In the genomic region with DNA sequence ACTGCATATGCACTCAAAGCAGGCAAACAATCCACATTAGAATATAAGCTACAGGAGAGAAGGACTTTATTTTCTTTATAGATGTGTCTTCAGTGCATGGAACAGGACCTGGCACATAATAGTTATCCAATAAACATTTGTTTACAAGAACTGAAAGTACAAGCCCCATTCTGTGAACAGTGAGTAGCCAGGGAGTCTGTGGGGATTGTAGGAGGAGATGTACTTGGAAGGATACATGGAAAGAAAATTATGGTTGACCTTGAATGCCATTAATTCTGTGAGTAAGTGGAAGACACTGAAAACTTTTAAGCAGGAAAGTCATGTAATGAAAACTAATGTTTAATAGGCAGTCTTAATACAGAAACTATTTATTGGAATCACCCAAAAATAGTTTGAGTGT, we compare ENCODE assay signal across 15 cellular contexts. TPM values are rescaled to one million over a fixed set of nuclear protein-coding genes. Genes with fewer than 3 reads are reported as not detected.
DNase-seq lines count a peak whose midpoint lies in the region; ATAC-seq and TF ChIP-seq lines count a peak whose summit lies in the region.
"Had no signal": no experiment of that assay in that cellular context is flagged by ENCODE, and none has a peak within 500 bp of the region (broad histone marks: within the 10 kb centered on the region; RNA-seq: fewer than 3 reads in every experiment).

No MANE protein-coding gene starts in this region.

- H4K20me1 ChIP-seq in smooth muscle cell (ENCODE audit: low read depth): no peaks in the 10 kb centered on the region

- H3K4me1 Mint-ChIP-seq in CD14-positive monocyte: no peaks in the 10 kb centered on the region
- H3K4me1 Mint-ChIP-seq: CD4-positive, alpha-beta memory T cell had no signal

- H3K4me1 ChIP-seq in right lobe of liver (peaks cover 0 to 50% (median 13%) of the 10 kb centered on the region in 4 donors), smooth muscle cell (ENCODE audit: low read depth) (peaks cover 13% of the 10 kb centered on the region)

- H3K36me3 Mint-ChIP-seq in CD14-positive monocyte: no peaks in the 10 kb centered on the region
- H3K36me3 Mint-ChIP-seq: CD4-positive, alpha-beta memory T cell had no signal

- peak in 2 of 4 donors; percentile 15 to 43 for ATAC-seq in right lobe of liver
- ATAC-seq in GM18498 (IDR thresholded peaks at IDR 0.05; ENCODE audit: unreplicated experiment): no peak

- H3K27me3 Mint-ChIP-seq in CD14-positive monocyte (ENCODE audit: low read depth in 3 of 3): peaks cover 0 to 3% (median under 1%) of the 10 kb centered on the region in 3 donors

- no peak overlapping the region for H3K27ac Mint-ChIP-seq in CD14-positive monocyte
- H3K27ac Mint-ChIP-seq: CD4-positive, alpha-beta memory T cell had no signal

- H3K27ac ChIP-seq in right lobe of liver: peak overlapping the region; percentile 50 to 91 (median 89)
- peak overlapping the region; percentile 87 for H3K27ac ChIP-seq in smooth muscle cell (ENCODE audit: low read depth)

- no peaks in the 10 kb centered on the region for H3K9me3 ChIP-seq in right lobe of liver
- H3K9me3 ChIP-seq in smooth muscle cell (replicated peaks; ENCODE audit: low read depth): no peaks in the 10 kb centered on the region

- H3K4me2 ChIP-seq in smooth muscle cell: peak overlapping the region; percentile 68

- no peaks in the 10 kb centered on the region for H3K27me3 ChIP-seq in right lobe of liver
- no peaks in the 10 kb centered on the region for H3K27me3 ChIP-seq in smooth muscle cell (ENCODE audit: low read depth)

- peaks cover 14% of the 10 kb centered on the region for H3F3A ChIP-seq in smooth muscle cell (ENCODE audit: low read depth)

- TF ChIP-seq CTCF in right lobe of liver (IDR thresholded peaks at IDR 0.05) (no peak), smooth muscle cell (IDR thresholded peaks at IDR 0.05; ENCODE audit: borderline replicate concordance, insufficient read depth, poor library complexity, severe bottlenecking) (no peak), CD14-positive monocyte (IDR thresholded peaks at IDR 0.05) (no peak)

- no peak overlapping the region for H2AFZ ChIP-seq in smooth muscle cell (ENCODE audit: low read depth)

- intact Hi-C loops in right lobe of liver (cut with DNase I) (no loop called here), CD14-positive monocyte (cut with micrococcal nuclease) (no loop called here)

- peaks cover 0 to 12% (median 1%) of the 10 kb centered on the region in 7 donors for H3K9me3 Mint-ChIP-seq in CD14-positive monocyte

- no peaks in the 10 kb centered on the region for H3K79me2 ChIP-seq in smooth muscle cell (ENCODE audit: low read depth)

- DNase-seq in HCEC 1CT: peak; percentile 31
- peak; percentile 2 for DNase-seq in dermis blood vessel endothelial cell
- DNase-seq in right lobe of liver: no peak
- DNase-seq in smooth muscle cell (lab: John Stamatoyannopoulos, UW; ENCODE audit: unreplicated experiment): no peak
- no peak for DNase-seq in NCI-H2171 treated with DMSO at 0.1 percent for 48 hours (lab: John Stamatoyannopoulos, UW)
- DNase-seq in DMS53 (lab: John Stamatoyannopoulos, UW): no peak
- DNase-seq in CD14-positive monocyte (ENCODE audit: low spot score): no peak
- DNase-seq: activated gamma-delta T cell treated with Interleukin-2 at 50 U/mL for 16 hours; CD4-positive, alpha-beta memory T cell; NCI-H2081; NCI-H82; substantia nigra had no signal

- peak overlapping the region; percentile 55 for H3K9ac ChIP-seq in smooth muscle cell (ENCODE audit: low read depth)

- H3K4me3 ChIP-seq in right lobe of liver (no peak overlapping the region), smooth muscle cell (no peak overlapping the region)

- no peak for TF ChIP-seq POLR2A in right lobe of liver (IDR thresholded peaks at IDR 0.05)

- no peak overlapping the region for H3K4me3 Mint-ChIP-seq in CD14-positive monocyte
- H3K4me3 Mint-ChIP-seq: CD4-positive, alpha-beta memory T cell had no signal

- H3K36me3 ChIP-seq in right lobe of liver: peaks cover 0 to 45% (median 21%) of the 10 kb centered on the region in 4 donors
- H3K36me3 ChIP-seq in smooth muscle cell (ENCODE audit: low read depth): no peaks in the 10 kb centered on the region

RNA-seq across cellular contexts. Expression of gene MASP1, which starts 28.3 kb away (rescaled TPM):
- total RNA-seq in dermis blood vessel endothelial cell (0.68 and 2.3 TPM in 2 replicates), right lobe of liver (100 to 1,000 TPM in 5 of 6 experiments, 10 to 100 TPM in 1; 84.6 to 146 (median 114) TPM), smooth muscle cell (54.0 and 54.1 TPM in 2 replicates)
- polyA plus RNA-seq in smooth muscle cell (42.5 and 46.7 TPM in 2 replicates), CD14-positive monocyte (not detected)
- total RNA-seq: CD4-positive, alpha-beta memory T cell; RPMI7951; T-helper 1 cell treated with Interleukin-12 subunit alpha and Interleukin-12 subunit beta and Interleukin-4 antibody, amounts not matched to agents 30 ng/mL and 1 ng/mL, for 36 hours had no signal
- polyA plus RNA-seq: CD4-positive, alpha-beta memory T cell had no signal

Comparison
In these comparisons a context has a peak if more than half of its experiments do, and no peak if none do; other contexts are left out.
1. DNase-seq: peak in HCEC 1CT (single experiment) and dermis blood vessel endothelial cell (single experiment); none in right lobe of liver (0 of 3), smooth muscle cell (single experiment), NCI-H2171 treated with DMSO at 0.1 percent for 48 hours (single experiment), DMS53 (single experiment) and CD14-positive monocyte (single experiment).
2. RNA of gene MASP1, which starts 28.3 kb away (total RNA-seq): 84.6 to 146 TPM in right lobe of liver and 54.0 to 54.1 TPM in smooth muscle cell; 0.68 to 2.3 TPM in dermis blood vessel endothelial cell; every median in the first group is over 10 times any median in the second.